ENCODE assay signal across 9 cellular contexts in the genomic region with DNA sequence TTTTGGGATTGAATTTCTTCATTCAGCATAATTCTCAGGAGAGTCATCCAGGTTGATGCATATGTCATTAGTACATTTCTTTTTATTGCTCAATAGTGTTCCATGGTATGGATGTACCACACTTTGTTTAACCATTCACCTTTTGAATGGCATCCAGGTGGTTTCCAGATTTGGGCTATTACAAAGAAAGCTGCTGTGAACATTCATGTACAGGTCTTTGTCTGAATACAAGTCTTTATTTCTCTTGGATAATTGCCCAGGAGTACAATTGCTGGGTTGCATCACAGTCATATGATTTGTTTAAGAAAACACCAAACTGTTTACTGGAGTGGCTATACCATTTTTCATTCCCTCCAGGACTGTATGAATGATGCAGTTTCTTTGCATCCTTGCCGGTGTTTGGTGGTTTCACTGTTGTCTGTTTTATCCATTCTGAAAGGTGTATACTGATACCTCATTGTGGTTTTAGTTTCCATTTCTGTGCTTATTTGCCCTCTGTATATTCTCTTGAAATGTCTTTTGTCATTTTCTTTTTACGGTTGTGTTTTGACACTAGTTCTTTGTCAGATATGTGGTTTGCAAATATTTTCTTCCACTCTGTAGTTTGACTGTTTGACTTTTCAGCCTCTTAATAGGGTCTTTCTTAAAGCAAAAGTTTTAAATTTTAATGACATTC. TPM values are rescaled to one million over a fixed set of nuclear protein-coding genes. Genes with fewer than 3 reads are reported as not detected.
DNase-seq lines count a peak whose midpoint lies in the region; ATAC-seq, FAIRE-seq and TF ChIP-seq lines count a peak whose summit lies in the region.
"Had no signal": no experiment of that assay in that cellular context is flagged by ENCODE, and none has a peak within 500 bp of the region (broad histone marks: within the 10 kb centered on the region; RNA-seq: fewer than 3 reads in every experiment).

No MANE protein-coding gene starts in this region.

- TF ChIP-seq POLR2A in A549 (IDR thresholded peaks at IDR 0.05; ENCODE audit: low read length) = no peak

- H3K4me3 Mint-ChIP-seq in CD14-positive monocyte = no peak overlapping the region

- CTCF ChIA-PET in A549 (lab: Yijun Ruan, JAX) = no interaction called here

- H3K9me3 ChIP-seq in A549 (no peaks in the 10 kb centered on the region), kidney (ENCODE audit: control insufficient read depth in 1 of 2, low read length in 2 of 2) (no peaks in the 10 kb centered on the region)

- WGBS in A549 (ENCODE audit: missing lambda C conversion rate) = 18% methylated on average over 2 of the region's 2 CpGs

- H3K4me1 ChIP-seq in A549 = peaks cover 13% of the 10 kb centered on the region; the same call in 2 of the 3 replicates
- no peaks in the 10 kb centered on the region for H3K4me1 ChIP-seq in kidney (ENCODE audit: control insufficient read depth in 1 of 2, insufficient read depth in 1 of 2, low read depth in 1 of 2, low read length in 2 of 2)

- ATAC-seq in A549 (peak; percentile 27 to 43; a peak in 3 of 6 replicates), GM18873 (IDR thresholded peaks at IDR 0.05; ENCODE audit: low FRiP score, unreplicated experiment) (peak; percentile 98), HG03039 (IDR thresholded peaks at IDR 0.05; ENCODE audit: unreplicated experiment) (peak; percentile 98)

- no peak for TF ChIP-seq RAD21 in A549 (conservative IDR thresholded peaks at IDR 0.05 in 1 of 2, IDR thresholded peaks at IDR 0.05 in 1 of 2)

- TF ChIP-seq EP300 in A549 (IDR thresholded peaks at IDR 0.05) = no peak

- peaks cover 2% of the 10 kb centered on the region for H3K4me1 Mint-ChIP-seq in CD14-positive monocyte

- no peak overlapping the region for H3K4me3 ChIP-seq in A549
- no peak overlapping the region for H3K4me3 ChIP-seq in fibroblast of mammary gland (ENCODE audit: control insufficient read depth, low read depth, low read length)
- no peak overlapping the region for H3K4me3 ChIP-seq in kidney (ENCODE audit: low read length in 2 of 2)
- H3K4me3 ChIP-seq: cardiac muscle cell had no signal

- POLR2A ChIA-PET in A549 (lab: Yijun Ruan, JAX) = no interaction called here

- H3K27ac ChIP-seq in A549 (peak overlapping the region in 1 of 2 experiments; percentile 46; a peak in 1 of 6 replicates), kidney (ENCODE audit: low read depth in 2 of 2, low read length in 2 of 2) (no peak overlapping the region)
- H3K27ac ChIP-seq: cardiac muscle cell had no signal

- no peak overlapping the region for H3K27ac Mint-ChIP-seq in CD14-positive monocyte

- H3K9ac ChIP-seq in kidney (ENCODE audit: low read length in 2 of 2) = no peak overlapping the region

- DNase-seq in A549 (ENCODE audit: low read depth in 1 of 2, low spot score in 1 of 2) (peak in 1 of 2 experiments; percentile 35), NCI-H526 treated with DMSO at 0.1 percent for 48 hours (lab: John Stamatoyannopoulos, UW) (peak; percentile 83), fibroblast of mammary gland (ENCODE audit: low read depth) (peak; percentile 88), AG08395 (ENCODE audit: low spot score) (no peak), kidney (no peak), CD14-positive monocyte (ENCODE audit: low spot score) (no peak)

- H3K36me3 ChIP-seq in kidney (ENCODE audit: control insufficient read depth in 1 of 2, insufficient read depth in 2 of 2, low read length in 2 of 2) = no peaks in the 10 kb centered on the region

- intact Hi-C loops in kidney (cut with DNase I) (no loop called here), CD14-positive monocyte (cut with micrococcal nuclease) (no loop called here)

- FAIRE-seq in A549 (lab: Jason Lieb, UNC) (no peak), kidney (lab: Jason Lieb, UNC) (no peak)

- no peaks in the 10 kb centered on the region for H3K9me3 Mint-ChIP-seq in CD14-positive monocyte

- peak overlapping the region; percentile 59 for H3K4me2 ChIP-seq in A549

- TF ChIP-seq CTCF in A549 (IDR thresholded peaks at IDR 0.05) (no peak), fibroblast of mammary gland (conservative IDR thresholded peaks at IDR 0.05; ENCODE audit: control insufficient read depth, insufficient read depth, low read depth, low read length) (no peak), kidney (IDR thresholded peaks at IDR 0.05; ENCODE audit: borderline replicate concordance, extremely low read depth, insufficient read depth) (no peak), CD14-positive monocyte (IDR thresholded peaks at IDR 0.05) (no peak)

- peaks cover 0 to 2% (median 0%) of the 10 kb centered on the region in 3 donors for H3K27me3 Mint-ChIP-seq in CD14-positive monocyte (ENCODE audit: low read depth in 3 of 3)

- peaks cover 47 to 61% of the 10 kb centered on the region in 2 donors for H3K36me3 Mint-ChIP-seq in CD14-positive monocyte

TF ChIP-seq in A549, 52 proteins besides CTCF, POLR2A, EP300 and RAD21:
- TF ChIP-seq MYC (IDR thresholded peaks at IDR 0.05; ENCODE audit: borderline replicate concordance, low read length) = no peak
- TF ChIP-seq JUNB (IDR thresholded peaks at IDR 0.05) = 0 out of 2 replicates have a peak, but pooled peaks have one; percentile 19
- 0 out of 2 replicates have a peak, but pooled peaks have one; percentile 11 for TF ChIP-seq HES2 (IDR thresholded peaks at IDR 0.05)
- TF ChIP-seq, protein P1, sequence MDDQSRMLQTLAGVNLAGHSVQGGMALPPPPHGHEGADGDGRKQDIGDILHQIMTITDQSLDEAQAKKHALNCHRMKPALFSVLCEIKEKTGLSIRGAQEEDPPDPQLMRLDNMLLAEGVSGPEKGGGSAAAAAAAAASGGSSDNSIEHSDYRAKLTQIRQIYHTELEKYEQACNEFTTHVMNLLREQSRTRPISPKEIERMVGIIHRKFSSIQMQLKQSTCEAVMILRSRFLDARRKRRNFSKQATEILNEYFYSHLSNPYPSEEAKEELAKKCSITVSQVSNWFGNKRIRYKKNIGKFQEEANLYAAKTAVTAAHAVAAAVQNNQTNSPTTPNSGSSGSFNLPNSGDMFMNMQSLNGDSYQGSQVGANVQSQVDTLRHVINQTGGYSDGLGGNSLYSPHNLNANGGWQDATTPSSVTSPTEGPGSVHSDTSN (IDR thresholded peaks at IDR 0.05) = no peak
- TF ChIP-seq CEBPB (IDR thresholded peaks at IDR 0.05) = peak; percentile 58 to 64; a peak in 3 of 4 replicates

RNA-seq across cellular contexts. Expression of gene CDKAL1, which starts 8.8 kb away (rescaled TPM):
- polyA plus RNA-seq in A549 (2011; rRNA removed) (7.2 and 8.3 TPM in 2 replicates), A549 (2017; fragmentation: RNase III; extraction: RNeasy Plus Mini Kit Qiagen cat#74134 plus additional on column Dnase treatment) (4.6 to 4.8 TPM (median 4.7 TPM) in 3 replicates), kidney (ENCODE audit: insufficient read depth, low read depth, low replicate concordance) (4.6 TPM), CD14-positive monocyte (10 to 100 TPM in 1 of 2 donors, 1 to 10 TPM in 1; 8.3 to 12.4 TPM)
- polyA plus RNA-seq in A549 (2012; cell fraction: cytosol; rRNA removed) = 1.5 and 1.8 TPM in 2 replicates
- polyA plus RNA-seq in A549 (2012; cell fraction: nucleus; rRNA removed) = 1.3 and 2.5 TPM in 2 replicates
- 9.0 and 10.7 TPM in 2 replicates for polyA minus RNA-seq in A549 (2011; rRNA and poly(A)+ RNA removed)
- total RNA-seq in kidney = 20.2 TPM

Comparison
In these comparisons a context has a peak if more than half of its experiments do, and no peak if none do; other contexts are left out.
1. ATAC-seq: peak in every context shown above with its lines; median percentile 98 in GM18873; 98 in HG03039; 35 in A549.
2. DNase-seq: peak in NCI-H526 treated with DMSO at 0.1 percent for 48 hours (single experiment) and fibroblast of mammary gland (single experiment); none in AG08395 (single experiment), kidney (single experiment) and CD14-positive monocyte (single experiment).